20 cellular contexts compared by ENCODE assay signal in the genomic region with DNA sequence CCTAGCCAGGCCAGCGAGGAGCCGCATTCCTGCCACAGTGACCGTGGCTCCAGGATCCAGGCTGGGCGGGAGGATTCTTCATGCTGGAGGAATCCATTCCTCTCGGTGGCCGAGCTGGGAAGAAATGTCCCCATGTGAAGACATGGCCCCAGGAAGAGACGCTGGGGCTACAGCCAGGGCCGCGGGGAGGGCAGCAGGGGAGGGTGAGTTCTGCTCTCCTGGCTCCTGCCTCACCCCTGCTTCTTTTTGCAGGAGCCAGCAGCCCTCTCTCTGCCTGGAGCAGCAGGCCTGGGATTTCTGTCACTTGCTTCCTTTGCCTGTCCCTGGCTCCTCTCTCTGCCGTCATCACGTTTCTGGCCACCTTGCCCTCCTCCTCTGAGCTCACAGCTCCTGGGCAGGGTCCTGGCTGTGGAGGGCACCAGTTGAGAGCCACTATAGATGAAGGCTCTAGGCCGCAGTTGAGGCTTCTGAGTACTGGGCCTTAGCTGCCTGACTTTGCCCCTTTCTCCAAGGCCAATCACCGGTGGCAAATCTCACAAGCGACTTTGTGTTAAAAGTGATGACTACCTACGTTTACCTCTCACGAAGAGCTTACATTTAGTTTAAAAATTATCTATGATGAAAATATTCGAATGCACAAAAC. TPM values are rescaled to one million over a fixed set of nuclear protein-coding genes. Genes with fewer than 3 reads are reported as not detected.
"Had no signal": no experiment of that assay in that cellular context is flagged by ENCODE, and none has a peak within 500 bp of the region (broad histone marks: within the 10 kb centered on the region; RNA-seq: fewer than 3 reads in every experiment).

No MANE protein-coding gene starts in this region.

- H3K9me3 ChIP-seq: esophagus squamous epithelium, gastroesophageal sphincter, spleen, tibial artery had no signal

- FAIRE-seq: colon had no signal

- H3K36me3 Mint-ChIP-seq: activated naive CD4-positive, alpha-beta T cell treated with anti-CD3 and anti-CD28 coated beads, Interleukin-2, amount 50 U/mL, for 72 hours; brain; WTC11 had no signal

- H3K9me3 Mint-ChIP-seq: activated naive CD4-positive, alpha-beta T cell treated with anti-CD3 and anti-CD28 coated beads, Interleukin-2, amount 50 U/mL, for 72 hours; WTC11 had no signal

- H3K27ac ChIP-seq: esophagus squamous epithelium, gastroesophageal sphincter, tibial artery had no signal

- DNase-seq: activated gamma-delta T cell treated with Interleukin-2 at 50 U/mL for 16 hours; activated T-cell treated with anti-CD3 and anti-CD28 coated beads, Interleukin-2, amount 50 U/mL, for 1 hour; aorta; effector memory CD4-positive, alpha-beta T cell; esophagus squamous epithelium; head of caudate nucleus; left ventricle myocardium superior; mammary epithelial cell; spleen; stimulated activated CD4-positive, alpha-beta T cell treated with anti-CD3 and anti-CD28 coated beads, Interleukin-4, amount 100 ng/mL, for 1 hour; stimulated activated naive CD8-positive, alpha-beta T cell treated with anti-CD3 and anti-CD28 coated beads, Interleukin-15, Interleukin-2, amounts not matched to agents 100 U/mL and 50 U/mL, for 24 hours; T-helper 1 cell; T1000; tibial artery had no signal

- H3K4me3 ChIP-seq: gastroesophageal sphincter, tibial artery had no signal

- ATAC-seq: stimulated activated naive CD8-positive, alpha-beta T cell treated with anti-CD3 and anti-CD28 coated beads, Interleukin-15, Interleukin-2, amounts not matched to agents 100 U/mL and 50 U/mL, for 24 hours had no signal

- H3K36me3 ChIP-seq: esophagus squamous epithelium, gastroesophageal sphincter, spleen, tibial artery had no signal

- H3K27ac Mint-ChIP-seq: WTC11 had no signal

- H3K4me3 Mint-ChIP-seq: brain, WTC11 had no signal

RNA-seq across cellular contexts. Expression of a gene that starts 48.3 kb away (rescaled TPM):
- total RNA-seq: left ventricle myocardium superior had no signal
- polyA plus RNA-seq: neural cell had no signal
